Comparison of ENCODE assay signal across 10 cellular contexts in genomic region chr6:108805611-108806181, GRCh38.
DNase-seq lines count a peak whose midpoint lies in the region; ATAC-seq and TF ChIP-seq lines count a peak whose summit lies in the region.
"Had no signal": no experiment of that assay in that cellular context is flagged by ENCODE, and none has a peak within 500 bp of the region (broad histone marks: within the 10 kb centered on the region; RNA-seq: fewer than 3 reads in every experiment).

No MANE protein-coding gene starts in this region.

- no peaks in the 10 kb centered on the region for H3K9me3 ChIP-seq in neutrophil

- no peaks in the 10 kb centered on the region for H3K36me3 ChIP-seq in neutrophil

- peak; percentile 93 for ATAC-seq in HG02852 (IDR thresholded peaks at IDR 0.05; ENCODE audit: unreplicated experiment)

- peaks cover 0 to 11% of the 10 kb centered on the region in 2 experiments for H3K4me1 ChIP-seq in neutrophil (ENCODE audit: control insufficient read depth in 1 of 2, insufficient read depth in 1 of 2, low read depth in 1 of 2, low read length in 1 of 2)

- H3K4me3 ChIP-seq in neutrophil (ENCODE audit: low read depth in 1 of 2, low read length in 1 of 2), result no peak overlapping the region

- DNase-seq in DMS53 (lab: John Stamatoyannopoulos, UW), result peak; percentile 20
- DNase-seq in DMS53 treated with DMSO at 0.1 percent for 48 hours (lab: John Stamatoyannopoulos, UW; ENCODE audit: unreplicated experiment), result no peak
- peak; percentile 60 for DNase-seq in NCI-H82 (lab: John Stamatoyannopoulos, UW)
- no peak for DNase-seq in NCI-H345 (lab: John Stamatoyannopoulos, UW)
- no peak for DNase-seq in NCI-H1436 (lab: John Stamatoyannopoulos, UW)
- DNase-seq in activated CD4-positive, CD25-positive, alpha-beta regulatory T cell (lab: John Stamatoyannopoulos, UW), result no peak
- DNase-seq: 8988T, NCI-H187 treated with DMSO at 0.1 percent for 48 hours had no signal

- no peak for TF ChIP-seq CTCF in neutrophil (IDR thresholded peaks at IDR 0.05)

- no peaks in the 10 kb centered on the region for H3K27me3 ChIP-seq in neutrophil

- peak overlapping the region; percentile 65 for H3K27ac ChIP-seq in neutrophil

Comparison
In these comparisons a context has a peak if more than half of its experiments do, and no peak if none do; other contexts are left out.
1. DNase-seq: peak in DMS53 (single experiment) and NCI-H82 (single experiment); none in DMS53 treated with DMSO at 0.1 percent for 48 hours (single experiment), NCI-H345 (single experiment), NCI-H1436 (single experiment) and activated CD4-positive, CD25-positive, alpha-beta regulatory T cell (0 of 4).